ENCODE assay signal across 17 cellular contexts in genomic region chr1:169111472-169111871, GRCh38. TPM values are rescaled to one million over a fixed set of nuclear protein-coding genes. Genes with fewer than 3 reads are reported as not detected.
DNase-seq lines count a peak whose midpoint lies in the region; ATAC-seq and TF ChIP-seq lines count a peak whose summit lies in the region.
"Had no signal": no experiment of that assay in that cellular context is flagged by ENCODE, and none has a peak within 500 bp of the region (broad histone marks: within the 10 kb centered on the region; RNA-seq: fewer than 3 reads in every experiment).

No MANE protein-coding gene starts in this region.

- H3K27ac ChIP-seq in SK-N-SH (ENCODE audit: low read depth in 2 of 2, low read length in 1 of 2) (peak overlapping the region; percentile 95 to 97), colonic mucosa (peak overlapping the region; percentile 92), temporal lobe (ENCODE audit: low read depth, low read length) (peak overlapping the region; percentile 81)
- H3K27ac ChIP-seq: 22Rv1 had no signal

- H3K27me3 Mint-ChIP-seq in mesothelial cell of epicardium (ENCODE audit: low read depth) = no peaks in the 10 kb centered on the region
- H3K27me3 Mint-ChIP-seq in stimulated activated naive CD8-positive, alpha-beta T cell treated with anti-CD3 and anti-CD28 coated beads, Interleukin-15, amount 100 ng/mL, for 72 hours = peaks cover 20% of the 10 kb centered on the region

- POLR2A ChIA-PET in SK-N-SH (lab: Yijun Ruan, JAX) = interaction anchor here (0.6 kb wide), 1 partner anchor 510 kb away, joined by 3 read pairs; no protein-coding TSS in a partner anchor

- no peak overlapping the region; a peak in 1 of 4 replicates for H3K4me3 ChIP-seq in SK-N-SH (ENCODE audit: low read depth in 2 of 2, low read length in 1 of 2)
- H3K4me3 ChIP-seq in colonic mucosa = no peak overlapping the region

- no peak for TF ChIP-seq EP300 in SK-N-SH (IDR thresholded peaks at IDR 0.05; ENCODE audit: borderline replicate concordance in 1 of 2, low read depth in 1 of 2, low read length in 1 of 2)

- DNase-seq in SK-N-SH (no peak), colonic mucosa (no peak), mesothelial cell of epicardium (ENCODE audit: low spot score in 2 of 2, unreplicated experiment in 2 of 2) (no peak), omental fat pad (ENCODE audit: low spot score) (no peak)
- DNase-seq in stimulated activated naive CD8-positive, alpha-beta T cell treated with anti-CD3 and anti-CD28 coated beads, Interleukin-15, amount 100 ng/mL, for 72 hours = no peak
- DNase-seq: activated CD8-positive, alpha-beta memory T cell treated with anti-CD3 and anti-CD28 coated beads, Interleukin-2, amount 50 U/mL, for 4 hours; activated naive CD4-positive, alpha-beta T cell treated with anti-CD3 and anti-CD28 coated beads, Interleukin-2, amount 50 U/mL, for 16 hours; CD8-positive, alpha-beta T cell; GDM1; NCI-H1092 treated with DMSO at 0.1 percent for 48 hours; NCI-H2227 treated with DMSO at 0.1 percent for 48 hours; stimulated activated naive CD8-positive, alpha-beta T cell treated with anti-CD3 and anti-CD28 coated beads, Interleukin-15, Interleukin-2, amounts not matched to agents 100 U/mL and 50 U/mL, for 24 hours had no signal

- no peaks in the 10 kb centered on the region for H4K20me1 ChIP-seq in SK-N-SH (ENCODE audit: insufficient read depth)

- 84% methylated on average over 6 of the region's 6 CpGs for WGBS in SK-N-SH (ENCODE audit: low lambda C conversion rate)

- H3K4me3 Mint-ChIP-seq in mesothelial cell of epicardium = no peak overlapping the region
- H3K4me3 Mint-ChIP-seq in stimulated activated naive CD8-positive, alpha-beta T cell treated with anti-CD3 and anti-CD28 coated beads, Interleukin-15, amount 100 ng/mL, for 72 hours = no peak overlapping the region
- H3K4me3 Mint-ChIP-seq: CD8-positive, alpha-beta T cell had no signal

- H3K36me3 ChIP-seq in SK-N-SH (replicated peaks in 1 of 2; ENCODE audit: control insufficient read depth in 1 of 2, insufficient read depth in 2 of 2, low read length in 1 of 2) (peaks cover 37 to 46% of the 10 kb centered on the region in 2 experiments), colonic mucosa (no peaks in the 10 kb centered on the region)

- H3K9me3 ChIP-seq in SK-N-SH (no peaks in the 10 kb centered on the region), colonic mucosa (no peaks in the 10 kb centered on the region)

- H3K4me1 Mint-ChIP-seq in mesothelial cell of epicardium = peaks cover 73% of the 10 kb centered on the region
- H3K4me1 Mint-ChIP-seq in stimulated activated naive CD8-positive, alpha-beta T cell treated with anti-CD3 and anti-CD28 coated beads, Interleukin-15, amount 100 ng/mL, for 72 hours = peaks cover 55% of the 10 kb centered on the region

- no peak for TF ChIP-seq RAD21 in SK-N-SH (IDR thresholded peaks at IDR 0.05; ENCODE audit: low read length)

- H3K9ac ChIP-seq in SK-N-SH (no peak overlapping the region), colonic mucosa (ENCODE audit: low read depth in 2 of 2, low read length in 2 of 2) (peak overlapping the region in 1 of 2 donors; percentile 6)

- peak overlapping the region; percentile 81; the same call in 1 of the 2 replicates for H3K4me2 ChIP-seq in SK-N-SH

- peaks cover 93% of the 10 kb centered on the region for H3K79me2 ChIP-seq in SK-N-SH (ENCODE audit: insufficient read depth)

- no peaks in the 10 kb centered on the region for H3K27me3 ChIP-seq in SK-N-SH (ENCODE audit: insufficient read depth)
- no peaks in the 10 kb centered on the region for H3K27me3 ChIP-seq in colonic mucosa

- H2AFZ ChIP-seq in SK-N-SH (ENCODE audit: low read depth) = no peak overlapping the region

- H3K9me2 ChIP-seq in SK-N-SH = no peaks in the 10 kb centered on the region

- peaks cover 30 to 56% of the 10 kb centered on the region in 2 experiments for H3K4me1 ChIP-seq in SK-N-SH (ENCODE audit: control insufficient read depth in 1 of 2, insufficient read depth in 2 of 2, low read depth in 1 of 2, low read length in 1 of 2)
- H3K4me1 ChIP-seq in colonic mucosa = peaks cover 15% of the 10 kb centered on the region

- no peak for TF ChIP-seq CTCF in SK-N-SH (IDR thresholded peaks at IDR 0.05)
- TF ChIP-seq CTCF in colonic mucosa (IDR thresholded peaks at IDR 0.05) = no peak
- no peak for TF ChIP-seq CTCF in mesothelial cell of epicardium (IDR thresholded peaks at IDR 0.05; ENCODE audit: unreplicated experiment)
- no peak for TF ChIP-seq CTCF in omental fat pad (IDR thresholded peaks at IDR 0.05)

- H3K27ac Mint-ChIP-seq in mesothelial cell of epicardium = peak overlapping the region; percentile 90
- H3K27ac Mint-ChIP-seq in stimulated activated naive CD8-positive, alpha-beta T cell treated with anti-CD3 and anti-CD28 coated beads, Interleukin-15, amount 100 ng/mL, for 72 hours = no peak overlapping the region
- H3K27ac Mint-ChIP-seq: CD8-positive, alpha-beta T cell had no signal

- no peak for ATAC-seq in SK-N-SH treated with all-trans-retinoic acid at 6 μM for 48 hours
- ATAC-seq in HG02623 (IDR thresholded peaks at IDR 0.05; ENCODE audit: unreplicated experiment) = no peak
- ATAC-seq in omental fat pad (ENCODE audit: low FRiP score) = no peak
- ATAC-seq in stimulated activated naive CD8-positive, alpha-beta T cell treated with anti-CD3 and anti-CD28 coated beads, Interleukin-15, amount 100 ng/mL, for 72 hours = no peak
- ATAC-seq: activated CD4-positive, CD25-positive, alpha-beta regulatory T cell treated with anti-CD3 and anti-CD28 coated beads, Interleukin-2, amount 50 U/mL, for 24 hours; CD8-positive, alpha-beta T cell; stimulated activated naive CD8-positive, alpha-beta T cell treated with anti-CD3 and anti-CD28 coated beads, Interleukin-15, Interleukin-2, amounts not matched to agents 100 U/mL and 50 U/mL, for 24 hours had no signal

- intact Hi-C loops in colonic mucosa (cut with DNase I) = no loop called here

- peaks cover 36% of the 10 kb centered on the region for H3F3A ChIP-seq in SK-N-SH (replicated peaks; ENCODE audit: insufficient read depth)

- peaks cover 12% of the 10 kb centered on the region for H3K36me3 Mint-ChIP-seq in mesothelial cell of epicardium
- H3K36me3 Mint-ChIP-seq: CD8-positive, alpha-beta T cell had no signal

- no peaks in the 10 kb centered on the region for H3K9me3 Mint-ChIP-seq in mesothelial cell of epicardium
- no peaks in the 10 kb centered on the region for H3K9me3 Mint-ChIP-seq in stimulated activated naive CD8-positive, alpha-beta T cell treated with anti-CD3 and anti-CD28 coated beads, Interleukin-15, amount 100 ng/mL, for 72 hours
- H3K9me3 Mint-ChIP-seq: CD8-positive, alpha-beta T cell had no signal

- CTCF ChIA-PET in SK-N-SH (lab: Yijun Ruan, JAX) = interaction anchor here (1.3 to 8.9 kb wide), 5 partner anchors 22 to 505 kb away, joined by 3 to 92 read pairs (median 8); no protein-coding TSS in a partner anchor

TF ChIP-seq in SK-N-SH, 30 proteins besides CTCF, POLR2A, EP300 and RAD21 (continues in another document):
- no peak for TF ChIP-seq GATA2 (CRISPR knock-in tag; IDR thresholded peaks at IDR 0.05)
- TF ChIP-seq, protein P1, sequence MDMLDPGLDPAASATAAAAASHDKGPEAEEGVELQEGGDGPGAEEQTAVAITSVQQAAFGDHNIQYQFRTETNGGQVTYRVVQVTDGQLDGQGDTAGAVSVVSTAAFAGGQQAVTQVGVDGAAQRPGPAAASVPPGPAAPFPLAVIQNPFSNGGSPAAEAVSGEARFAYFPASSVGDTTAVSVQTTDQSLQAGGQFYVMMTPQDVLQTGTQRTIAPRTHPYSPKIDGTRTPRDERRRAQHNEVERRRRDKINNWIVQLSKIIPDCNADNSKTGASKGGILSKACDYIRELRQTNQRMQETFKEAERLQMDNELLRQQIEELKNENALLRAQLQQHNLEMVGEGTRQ (IDR thresholded peaks at IDR 0.05; ENCODE audit: borderline replicate concordance, low read depth, low read length) = no peak
- TF ChIP-seq RCOR1 (IDR thresholded peaks at IDR 0.05; ENCODE audit: low read length) = no peak
- no peak for TF ChIP-seq TCF12 (IDR thresholded peaks at IDR 0.05)
- no peak for TF ChIP-seq RFX5 (IDR thresholded peaks at IDR 0.05; ENCODE audit: low read length)
- TF ChIP-seq YY1 (IDR thresholded peaks at IDR 0.05; ENCODE audit: low read depth) = no peak
- no peak for TF ChIP-seq TAF1 (IDR thresholded peaks at IDR 0.05; ENCODE audit: borderline replicate concordance, low read depth, low read length)
- TF ChIP-seq FOXM1 (IDR thresholded peaks at IDR 0.05; ENCODE audit: low read depth) = no peak
- no peak for TF ChIP-seq GABPA (IDR thresholded peaks at IDR 0.05; ENCODE audit: low read depth)
- TF ChIP-seq SMC3 (IDR thresholded peaks at IDR 0.05; ENCODE audit: low read depth, low read length) = no peak

TF ChIP-seq in SK-N-SH treated with all-trans-retinoic acid at 6 μM for 48 hours, 23 proteins besides CTCF, POLR2A, EP300 and RAD21 (continues in another document):
- TF ChIP-seq RARB (CRISPR knock-in tag; IDR thresholded peaks at IDR 0.05) (no peak), OSR1 (CRISPR knock-in tag; IDR thresholded peaks at IDR 0.05) (no peak), ZC3H10 (CRISPR knock-in tag; IDR thresholded peaks at IDR 0.05) (no peak), TOX (CRISPR knock-in tag; IDR thresholded peaks at IDR 0.05; ENCODE audit: borderline replicate concordance) (no peak)
- TF ChIP-seq, protein P2, sequence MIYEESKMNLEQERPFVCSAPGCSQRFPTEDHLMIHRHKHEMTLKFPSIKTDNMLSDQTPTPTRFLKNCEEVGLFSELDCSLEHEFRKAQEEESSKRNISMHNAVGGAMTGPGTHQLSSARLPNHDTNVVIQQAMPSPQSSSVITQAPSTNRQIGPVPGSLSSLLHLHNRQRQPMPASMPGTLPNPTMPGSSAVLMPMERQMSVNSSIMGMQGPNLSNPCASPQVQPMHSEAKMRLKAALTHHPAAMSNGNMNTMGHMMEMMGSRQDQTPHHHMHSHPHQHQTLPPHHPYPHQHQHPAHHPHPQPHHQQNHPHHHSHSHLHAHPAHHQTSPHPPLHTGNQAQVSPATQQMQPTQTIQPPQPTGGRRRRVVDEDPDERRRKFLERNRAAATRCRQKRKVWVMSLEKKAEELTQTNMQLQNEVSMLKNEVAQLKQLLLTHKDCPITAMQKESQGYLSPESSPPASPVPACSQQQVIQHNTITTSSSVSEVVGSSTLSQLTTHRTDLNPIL (CRISPR knock-in tag; IDR thresholded peaks at IDR 0.05; ENCODE audit: low read depth) = no peak

RNA-seq across cellular contexts. Expression of gene ATP1B1, which starts 5.0 kb away (rescaled TPM):
- polyA plus RNA-seq in SK-N-SH (2012; rRNA removed) = 49.5 and 52.7 TPM in 2 replicates
- polyA plus RNA-seq in SK-N-SH (2012; cell fraction: cytosol; rRNA removed) = 64.4 and 75.2 TPM in 2 replicates
- polyA plus RNA-seq in SK-N-SH (2012; cell fraction: nucleus; rRNA removed) = 18.5 and 36.8 TPM in 2 replicates
- total RNA-seq in colonic mucosa = 100 to 1,000 TPM; 378 to 678 TPM
- total RNA-seq in mesothelial cell of epicardium = 76.4 to 81.7 TPM (median 81.4 TPM) in 3 replicates
- total RNA-seq in temporal lobe = 149 TPM
- 10 to 100 TPM; 19.9 to 60.6 (median 37.3) TPM for total RNA-seq in omental fat pad
